ENCODE assay signal across 8 cellular contexts in the genomic region with DNA sequence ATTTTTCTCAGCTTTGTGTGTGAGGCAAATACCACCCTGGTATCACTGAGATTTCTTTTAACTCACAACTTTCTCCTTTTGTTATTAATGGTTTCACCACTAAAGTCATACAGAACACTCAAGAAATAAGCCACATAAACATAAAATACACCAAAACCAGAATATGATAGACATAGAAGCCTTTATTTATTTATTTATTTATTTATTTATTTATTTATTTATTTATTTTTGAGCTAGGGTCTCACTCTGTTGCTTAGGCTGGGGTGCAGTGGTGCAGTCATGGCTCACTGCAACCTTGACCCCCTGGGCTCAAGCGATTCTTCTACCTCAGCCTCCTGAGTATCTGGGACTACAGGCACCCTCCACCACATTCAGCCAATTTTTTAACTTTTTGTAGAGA. TPM values are rescaled to one million over a fixed set of nuclear protein-coding genes. Genes with fewer than 3 reads are reported as not detected.
"Had no signal": no experiment of that assay in that cellular context is flagged by ENCODE, and none has a peak within 500 bp of the region (broad histone marks: within the 10 kb centered on the region; RNA-seq: fewer than 3 reads in every experiment).

No MANE protein-coding gene starts in this region.

- H3K4me3 ChIP-seq: GM12878 had no signal

- DNase-seq: GDM1, GF-D8 had no signal

- ATAC-seq: GM12878 had no signal

- FAIRE-seq: G401.6, GM12878, GM12891, GM12892, GM18507, GM19239 had no signal

RNA-seq across cellular contexts. Expression of a gene that starts 12.5 kb away (rescaled TPM):
- polyA plus RNA-seq: GM12878 had no signal

RNA-seq across cellular contexts. Expression of a gene that starts 29.0 kb away (rescaled TPM):
- polyA plus RNA-seq: GM12878 had no signal

RNA-seq across cellular contexts. Expression of a gene that starts 45.4 kb away (rescaled TPM):
- polyA plus RNA-seq: GM12878 had no signal

RNA-seq across cellular contexts. Expression of a gene that starts 53.5 kb away (rescaled TPM):
- polyA plus RNA-seq: GM12878 had no signal
